In the genomic region with DNA sequence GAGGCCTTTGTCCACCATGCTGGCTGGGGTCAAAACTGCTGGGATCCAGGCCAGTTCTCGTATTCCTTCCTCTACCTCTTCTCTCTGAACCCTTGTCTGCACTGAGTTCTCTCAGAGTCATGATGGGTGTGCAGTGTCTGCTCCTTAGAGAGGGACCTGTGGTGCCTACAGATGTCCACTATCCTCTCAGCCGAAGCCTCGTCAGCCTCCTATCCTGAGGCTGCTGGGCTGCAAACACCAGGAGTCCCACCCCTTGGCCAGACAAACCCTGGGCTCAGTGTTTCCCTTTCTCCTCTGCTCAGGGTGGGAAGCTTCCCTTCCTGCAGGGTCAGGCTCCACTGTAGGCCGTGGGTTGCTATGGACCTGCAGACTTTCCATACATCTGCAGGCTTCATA, we compare ENCODE assay signal across 12 cellular contexts. TPM values are rescaled to one million over a fixed set of nuclear protein-coding genes. Genes with fewer than 3 reads are reported as not detected.
DNase-seq lines count a peak whose midpoint lies in the region; ATAC-seq, FAIRE-seq and TF ChIP-seq lines count a peak whose summit lies in the region.
"Had no signal": no experiment of that assay in that cellular context is flagged by ENCODE, and none has a peak within 500 bp of the region (broad histone marks: within the 10 kb centered on the region; RNA-seq: fewer than 3 reads in every experiment).

No MANE protein-coding gene starts in this region.

- H3K4me3 Mint-ChIP-seq in T-cell, result peak overlapping the region; percentile 95 to 97 (median 95)

- no peak for DNase-seq in GM06990 (ENCODE audit: extremely low read depth, insufficient read length)
- no peak for DNase-seq in T-cell
- no peak for DNase-seq in NCI-H2029 (lab: John Stamatoyannopoulos, UW)
- no peak for DNase-seq in SK-N-SH
- DNase-seq in urothelium cell line (ENCODE audit: low spot score), result no peak
- no peak for DNase-seq in hepatic stellate cell (ENCODE audit: low spot score)
- DNase-seq: NCI-H146, SIG-M5 had no signal

- POLR2A ChIA-PET in T-cell (lab: Charles Lee) (no interaction called here), SK-N-SH (lab: Yijun Ruan, JAX) (no interaction called here)

- peaks cover 60 to 66% (median 66%) of the 10 kb centered on the region in 3 donors for H3K4me1 Mint-ChIP-seq in T-cell

- peaks cover 13% of the 10 kb centered on the region for H3K36me3 Mint-ChIP-seq in T-cell

- no peak for TF ChIP-seq CTCF in GM06990 (IDR thresholded peaks at IDR 0.05; ENCODE audit: insufficient read depth, low read length, poor library complexity, severe bottlenecking)
- no peak for TF ChIP-seq CTCF in SK-N-SH (IDR thresholded peaks at IDR 0.05)

- no peaks in the 10 kb centered on the region for H3K79me2 ChIP-seq in SK-N-SH (ENCODE audit: insufficient read depth)

- H4K20me1 ChIP-seq in SK-N-SH (ENCODE audit: insufficient read depth), result no peaks in the 10 kb centered on the region

- H3K27ac Mint-ChIP-seq in T-cell, result peak overlapping the region; percentile 94 to 96

- WGBS in esophagus, 2 donors, result 56 to 76% methylated on average over 4 of the region's 4 CpGs
- 49% methylated on average over 2 of the region's 4 CpGs for WGBS in SK-N-SH (ENCODE audit: low lambda C conversion rate)

- no peaks in the 10 kb centered on the region for H3K27me3 Mint-ChIP-seq in T-cell

- peak overlapping the region; percentile 20 to 40 for H3K27ac ChIP-seq in esophagus (ENCODE audit: low read depth in 2 of 2, low read length in 1 of 2)
- no peak overlapping the region for H3K27ac ChIP-seq in rectal smooth muscle tissue (ENCODE audit: low read depth, low read length)
- no peak overlapping the region for H3K27ac ChIP-seq in SK-N-SH (ENCODE audit: low read depth in 2 of 2, low read length in 1 of 2)

- H3K36me3 ChIP-seq in GM06990 (ENCODE audit: control insufficient read depth, insufficient read depth, low read length), result peaks cover 28% of the 10 kb centered on the region
- H3K36me3 ChIP-seq in esophagus (ENCODE audit: control insufficient read depth in 2 of 2, insufficient read depth in 2 of 2, low read length in 1 of 2), result no peaks in the 10 kb centered on the region
- no peaks in the 10 kb centered on the region for H3K36me3 ChIP-seq in rectal smooth muscle tissue (ENCODE audit: control insufficient read depth, insufficient read depth, low read length)
- H3K36me3 ChIP-seq in SK-N-SH (replicated peaks in 1 of 2; ENCODE audit: control insufficient read depth in 1 of 2, insufficient read depth in 2 of 2, low read length in 1 of 2), result no peaks in the 10 kb centered on the region

- H3K9me3 ChIP-seq in esophagus (ENCODE audit: control insufficient read depth in 2 of 2, insufficient read depth in 1 of 2, low read depth in 1 of 2, low read length in 1 of 2), result no peaks in the 10 kb centered on the region
- no peaks in the 10 kb centered on the region for H3K9me3 ChIP-seq in SK-N-SH

- TF ChIP-seq RAD21 in SK-N-SH (IDR thresholded peaks at IDR 0.05; ENCODE audit: low read length), result no peak

- H3K27me3 ChIP-seq in GM06990 (replicated peaks; ENCODE audit: control insufficient read depth, insufficient read depth, low read length), result no peaks in the 10 kb centered on the region
- H3K27me3 ChIP-seq in esophagus (ENCODE audit: control insufficient read depth in 1 of 2, insufficient read depth in 2 of 2, low read length in 2 of 2), result no peaks in the 10 kb centered on the region
- H3K27me3 ChIP-seq in rectal smooth muscle tissue (ENCODE audit: control insufficient read depth, insufficient read depth, low read length), result no peaks in the 10 kb centered on the region
- H3K27me3 ChIP-seq in SK-N-SH (ENCODE audit: insufficient read depth), result no peaks in the 10 kb centered on the region

- H3K9me3 Mint-ChIP-seq in T-cell, result no peaks in the 10 kb centered on the region

- H2AFZ ChIP-seq in SK-N-SH (ENCODE audit: low read depth), result no peak overlapping the region

- H3K4me3 ChIP-seq in GM06990 (replicated peaks; ENCODE audit: low read depth, low read length) (peak overlapping the region; percentile 99), esophagus (ENCODE audit: low read depth in 1 of 2, low read length in 2 of 2) (peak overlapping the region; percentile 41 to 64), rectal smooth muscle tissue (ENCODE audit: low read length) (peak overlapping the region; percentile 59), SK-N-SH (ENCODE audit: low read depth in 2 of 2, low read length in 1 of 2) (no peak overlapping the region)

- no peak for TF ChIP-seq EP300 in SK-N-SH (IDR thresholded peaks at IDR 0.05; ENCODE audit: borderline replicate concordance in 1 of 2, low read depth in 1 of 2, low read length in 1 of 2)

- no peak for ATAC-seq in T-cell (replicated peaks in 1 of 4)

- no peak for FAIRE-seq in urothelium cell line (lab: Jason Lieb, UNC)

- no peaks in the 10 kb centered on the region for H3K9me2 ChIP-seq in SK-N-SH

- H3F3A ChIP-seq in SK-N-SH (replicated peaks; ENCODE audit: insufficient read depth), result no peaks in the 10 kb centered on the region

- H3K4me1 ChIP-seq in esophagus (ENCODE audit: control insufficient read depth in 2 of 2, insufficient read depth in 2 of 2, low read length in 1 of 2), result peaks cover 0 to 13% of the 10 kb centered on the region in 2 donors
- no peaks in the 10 kb centered on the region for H3K4me1 ChIP-seq in rectal smooth muscle tissue (ENCODE audit: control insufficient read depth, insufficient read depth, low read length)
- H3K4me1 ChIP-seq in SK-N-SH (ENCODE audit: control insufficient read depth in 1 of 2, insufficient read depth in 2 of 2, low read depth in 1 of 2, low read length in 1 of 2), result peaks cover 0 to 17% of the 10 kb centered on the region in 2 experiments; a peak in 1 of 4 replicates

- H3K9ac ChIP-seq in rectal smooth muscle tissue (ENCODE audit: low read length) (no peak overlapping the region), SK-N-SH (no peak overlapping the region)

- CTCF ChIA-PET in T-cell (lab: Charles Lee), result interaction anchor here in 1 of 2 donors (1.0 kb wide), 1 partner anchor 10 kb away, joined by 3 read pairs; no protein-coding TSS in a partner anchor
- CTCF ChIA-PET in SK-N-SH (lab: Yijun Ruan, JAX), result interaction anchor here (1.0 to 1.2 kb wide), 2 partner anchors 9 to 188 kb away, joined by 3 to 4 read pairs; no protein-coding TSS in a partner anchor

- no peak overlapping the region for H3K4me2 ChIP-seq in SK-N-SH

TF ChIP-seq in SK-N-SH, 30 proteins besides CTCF, POLR2A, EP300 and RAD21:
- no peak for TF ChIP-seq FOSL2 (IDR thresholded peaks at IDR 0.05; ENCODE audit: borderline replicate concordance, low read depth)
- no peak for TF ChIP-seq JUND (IDR thresholded peaks at IDR 0.05)
- no peak for TF ChIP-seq USF2 (IDR thresholded peaks at IDR 0.05; ENCODE audit: borderline replicate concordance, low read depth, low read length)
- no peak for TF ChIP-seq EZH2phosphoT487 (IDR thresholded peaks at IDR 0.05; ENCODE audit: borderline replicate concordance, low read depth)
- TF ChIP-seq CHD2 (IDR thresholded peaks at IDR 0.05; ENCODE audit: low read length, partially characterized antibody), result no peak
- TF ChIP-seq MEF2A (IDR thresholded peaks at IDR 0.05; ENCODE audit: borderline replicate concordance, low read depth), result no peak
- TF ChIP-seq FOXJ3 (CRISPR knock-in tag; IDR thresholded peaks at IDR 0.05), result no peak
- no peak for TF ChIP-seq YY1 (IDR thresholded peaks at IDR 0.05; ENCODE audit: low read depth)
- TF ChIP-seq FOXM1 (IDR thresholded peaks at IDR 0.05; ENCODE audit: low read depth), result no peak

RNA-seq across cellular contexts. Expression of gene INPP5D, which starts 2.3 kb away (rescaled TPM):
- total RNA-seq in T-cell, result 100 to 1,000 TPM; 108 to 216 (median 135) TPM
- polyA plus RNA-seq in esophagus, result 1 to 10 TPM; 3.4 to 5.6 TPM
- polyA plus RNA-seq in SK-N-SH (2012; rRNA removed), result 0.99 and 1.3 TPM in 2 replicates
- 0.79 and 1.0 TPM in 2 replicates for polyA plus RNA-seq in SK-N-SH (2012; cell fraction: cytosol; rRNA removed)
- 4.6 and 5.4 TPM in 2 replicates for polyA plus RNA-seq in SK-N-SH (2012; cell fraction: nucleus; rRNA removed)
- total RNA-seq: Daoy had no signal

RNA-seq across cellular contexts. Expression of gene NEU2, which starts 30.0 kb away (rescaled TPM):
- not detected for total RNA-seq in T-cell
- not detected for polyA plus RNA-seq in esophagus
- not detected in 2 replicates for polyA plus RNA-seq in SK-N-SH (2012; rRNA removed)
- not detected in 2 replicates for polyA plus RNA-seq in SK-N-SH (2012; cell fraction: cytosol; rRNA removed)
- polyA plus RNA-seq in SK-N-SH (2012; cell fraction: nucleus; rRNA removed), result not detected in 2 replicates
- total RNA-seq: Daoy, mucosa of gallbladder had no signal

RNA-seq across cellular contexts. Expression of gene NGEF, which starts 49.4 kb away (rescaled TPM):
- under 1 TPM in 2 of 5 donors, not detected in 3; 0.09 to 0.19 TPM for total RNA-seq in T-cell
- 10 to 100 TPM in 1 of 2 donors, 1 to 10 TPM in 1; 8.4 to 11.4 TPM for polyA plus RNA-seq in esophagus
- polyA plus RNA-seq in SK-N-SH (2012; rRNA removed), result 1.2 and 1.4 TPM in 2 replicates
- polyA plus RNA-seq in SK-N-SH (2012; cell fraction: cytosol; rRNA removed), result 0.22 and 0.79 TPM in 2 replicates
- polyA plus RNA-seq in SK-N-SH (2012; cell fraction: nucleus; rRNA removed), result 1.4 and 1.5 TPM in 2 replicates

Comparison
In these comparisons a context has a peak if more than half of its experiments do, and no peak if none do; other contexts are left out.
1. H3K4me3 ChIP-seq: peak in GM06990 (single experiment), esophagus (2 of 2) and rectal smooth muscle tissue (single experiment); none in SK-N-SH (0 of 2).
2. H3K27ac ChIP-seq: peak in esophagus (2 of 2); none in rectal smooth muscle tissue (single experiment) and SK-N-SH (0 of 2).